In the genomic region with DNA sequence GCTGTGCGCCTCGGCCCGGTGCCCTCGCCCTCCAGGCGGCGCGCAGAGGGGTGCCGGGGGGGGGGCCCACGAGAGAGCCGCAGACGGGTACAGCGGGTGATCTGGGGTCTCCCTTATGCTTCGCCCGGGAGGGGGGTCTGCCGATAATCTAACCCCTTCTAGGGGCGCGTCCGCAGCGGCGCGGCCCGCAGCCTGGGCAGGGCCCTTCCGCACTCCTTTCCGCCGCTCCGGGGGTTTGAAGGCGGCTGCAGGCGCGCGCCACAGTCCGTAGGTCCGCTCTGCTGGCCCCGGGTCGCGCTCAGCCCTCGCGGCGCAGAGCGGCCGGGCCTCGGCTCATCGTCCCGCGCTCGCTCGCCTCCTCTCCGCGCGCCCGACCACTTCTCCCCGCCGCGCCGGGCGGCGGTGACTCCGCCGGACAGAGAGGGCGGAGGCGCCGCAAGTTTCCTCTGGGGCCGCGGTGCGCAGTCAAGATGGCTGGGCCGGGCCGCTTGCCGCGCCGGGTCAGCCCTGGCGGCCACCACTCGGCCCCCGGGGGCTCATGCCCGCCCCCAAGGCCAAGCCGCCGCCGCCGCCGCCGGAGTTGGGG, we compare ENCODE assay signal across 9 cellular contexts. TPM values are rescaled to one million over a fixed set of nuclear protein-coding genes. Genes with fewer than 3 reads are reported as not detected.
DNase-seq lines count a peak whose midpoint lies in the region; ATAC-seq and TF ChIP-seq lines count a peak whose summit lies in the region.
"Had no signal": no experiment of that assay in that cellular context is flagged by ENCODE, and none has a peak within 500 bp of the region (broad histone marks: within the 10 kb centered on the region; RNA-seq: fewer than 3 reads in every experiment).

No MANE protein-coding gene starts in this region.

- WGBS in body of pancreas, 2 donors, result 0% methylated on average over 79 of the region's 79 CpGs; no CpG with 5 or more reads in 1 of the 2 donors
- WGBS in testis, 2 donors, result 1% methylated on average over 57 of the region's 79 CpGs; no CpG with 5 or more reads in 1 of the 2 donors

- H3K4me3 ChIP-seq in H7 (ENCODE audit: insufficient read depth, low read depth, low read length), result peak overlapping the region; percentile 73
- H3K4me3 ChIP-seq in body of pancreas, result peak overlapping the region; percentile 70 to 83
- peak overlapping the region; percentile 77 for H3K4me3 ChIP-seq in testis

- TF ChIP-seq POLR2A in body of pancreas (IDR thresholded peaks at IDR 0.05), result no peak
- TF ChIP-seq POLR2A in testis (IDR thresholded peaks at IDR 0.05), result no peak

- H3K27ac ChIP-seq in body of pancreas (peak overlapping the region; percentile 70 to 96 (median 95)), layer of hippocampus (ENCODE audit: low read depth, low read length) (peak overlapping the region; percentile 10), testis (peak overlapping the region; percentile 19 to 73)

- no peaks in the 10 kb centered on the region for H3K36me3 ChIP-seq in H7 (replicated peaks; ENCODE audit: control insufficient read depth, insufficient read depth, low read length)
- no peaks in the 10 kb centered on the region for H3K36me3 ChIP-seq in body of pancreas (replicated peaks in 1 of 2; ENCODE audit: insufficient read depth in 1 of 2, low read depth in 2 of 2)
- H3K36me3 ChIP-seq in testis (ENCODE audit: low read depth, missing control alignments), result no peaks in the 10 kb centered on the region

- no peak for TF ChIP-seq CTCF in body of pancreas (IDR thresholded peaks at IDR 0.05)
- no peak for TF ChIP-seq CTCF in testis (IDR thresholded peaks at IDR 0.05)

- DNase-seq in T-helper 1 cell, result no peak
- peak; percentile 73 for DNase-seq in H7
- peak; percentile 21 for DNase-seq in LHCN-M2 (ENCODE audit: low read depth)
- DNase-seq in body of pancreas, result peak in 1 of 4 donors; percentile 30
- DNase-seq in testis, result no peak
- DNase-seq in SKM-1 treated with dmso at 0.1 percent for 144 hours (lab: John Stamatoyannopoulos, UW; ENCODE audit: unreplicated experiment), result no peak

- peak overlapping the region; percentile 73 for H3K4me3 Mint-ChIP-seq in T-helper 1 cell treated with Interleukin-12 subunit alpha and Interleukin-12 subunit beta and Interleukin-4 antibody, amounts not matched to agents 30 μg/mL and 1 μg/mL, for 36 hours

- intact Hi-C loops in body of pancreas (cut with DNase I), result no loop called here
- intact Hi-C loops in testis (cut with DNase I; ENCODE audit: low total_unique reads), result no loop called here

- H3K27me3 Mint-ChIP-seq in T-helper 1 cell treated with Interleukin-12 subunit alpha and Interleukin-12 subunit beta and Interleukin-4 antibody, amounts not matched to agents 30 μg/mL and 1 μg/mL, for 36 hours (ENCODE audit: low read depth), result peaks cover 75% of the 10 kb centered on the region

- H3K9me3 Mint-ChIP-seq in T-helper 1 cell treated with Interleukin-12 subunit alpha and Interleukin-12 subunit beta and Interleukin-4 antibody, amounts not matched to agents 30 μg/mL and 1 μg/mL, for 36 hours, result no peaks in the 10 kb centered on the region

- no peaks in the 10 kb centered on the region for H3K9me3 ChIP-seq in body of pancreas
- H3K9me3 ChIP-seq in testis, result no peaks in the 10 kb centered on the region

- H3K27me3 ChIP-seq in H7 (ENCODE audit: control insufficient read depth, insufficient read depth, low read length) (peaks cover 22% of the 10 kb centered on the region), body of pancreas (no peaks in the 10 kb centered on the region), layer of hippocampus (ENCODE audit: control insufficient read depth, insufficient read depth, low read length) (no peaks in the 10 kb centered on the region), testis (no peaks in the 10 kb centered on the region)

- peaks cover 17% of the 10 kb centered on the region for H3K4me1 Mint-ChIP-seq in T-helper 1 cell treated with Interleukin-12 subunit alpha and Interleukin-12 subunit beta and Interleukin-4 antibody, amounts not matched to agents 30 μg/mL and 1 μg/mL, for 36 hours (ENCODE audit: low read depth)

- H3K4me1 ChIP-seq in body of pancreas (peaks cover 18% of the 10 kb centered on the region), testis (peaks cover 3% of the 10 kb centered on the region)

- ATAC-seq in body of pancreas, result peak; percentile 24

- no peaks in the 10 kb centered on the region for H3K36me3 Mint-ChIP-seq in T-helper 1 cell treated with Interleukin-12 subunit alpha and Interleukin-12 subunit beta and Interleukin-4 antibody, amounts not matched to agents 30 μg/mL and 1 μg/mL, for 36 hours (ENCODE audit: low read depth)

- no peak overlapping the region for H3K27ac Mint-ChIP-seq in T-helper 1 cell treated with Interleukin-12 subunit alpha and Interleukin-12 subunit beta and Interleukin-4 antibody, amounts not matched to agents 30 μg/mL and 1 μg/mL, for 36 hours

RNA-seq across cellular contexts. Expression of a gene that starts 0.6 kb away (rescaled TPM):
- 43.0 and 76.2 TPM in 2 replicates for total RNA-seq in H7 (2014; rRNA removed; shearing (Covaris generic))
- total RNA-seq in LHCN-M2 (2014; rRNA removed) (4.1 and 4.2 TPM in 2 replicates), body of pancreas (10 to 100 TPM in 1 of 2 donors, 1 to 10 TPM in 1; 4.7 to 12.9 TPM), testis (10 to 100 TPM; 13.0 to 16.4 TPM)
- polyA plus RNA-seq in LHCN-M2 (2012), result 1.4 TPM
- polyA plus RNA-seq in testis (ENCODE audit: insufficient read depth, low read depth, low replicate concordance), result 4.9 TPM

RNA-seq across cellular contexts. Expression of a gene that starts 36.4 kb away (rescaled TPM):
- not detected in 2 replicates for total RNA-seq in H7 (2014; rRNA removed; shearing (Covaris generic))
- total RNA-seq in LHCN-M2 (2014; rRNA removed), result 0.06 TPM in 1 of 2 replicates, not detected in the other
- polyA plus RNA-seq in LHCN-M2 (2012), result not detected
- not detected for total RNA-seq in body of pancreas
- under 1 TPM in 1 of 2 donors, not detected in 1; 0.31 TPM for total RNA-seq in testis
- not detected for polyA plus RNA-seq in testis (ENCODE audit: insufficient read depth, low read depth, low replicate concordance)
- total RNA-seq: glomerular endothelial cell had no signal

Comparison
In these comparisons a context has a peak if more than half of its experiments do, and no peak if none do; other contexts are left out.
1. DNase-seq: peak in H7 (single experiment) and LHCN-M2 (single experiment); none in T-helper 1 cell (0 of 5), testis (single experiment) and SKM-1 treated with dmso at 0.1 percent for 144 hours (single experiment).
2. H3K27ac ChIP-seq: peak in every context shown above with its lines; median percentile 95 in body of pancreas; 46 in testis; 10 in layer of hippocampus.
3. Peak in every context shown above with its lines, with median percentiles within 50 percentile points of each other: H3K4me3 ChIP-seq.